In genomic region chr7:106006906-106007305, GRCh38 we compare ENCODE assay signal across 29 cellular contexts.
"Had no signal": no experiment of that assay in that cellular context is flagged by ENCODE, and none has a peak within 500 bp of the region (broad histone marks: within the 10 kb centered on the region; RNA-seq: fewer than 3 reads in every experiment).

No MANE protein-coding gene starts in this region.

- H3K4me3 ChIP-seq: stomach, suprapubic skin, testis, thoracic aorta, thyroid gland, tibial artery, tibial nerve, transverse colon, upper lobe of left lung, upper lobe of right lung, uterus, vagina had no signal

- H3K9me3 ChIP-seq: suprapubic skin, testis, thoracic aorta, thyroid gland, transverse colon, upper lobe of left lung, upper lobe of right lung, uterus, vagina had no signal

- H3K27ac Mint-ChIP-seq: stimulated activated effector memory CD8-positive, alpha-beta T cell treated with anti-CD3 and anti-CD28 coated beads, Interleukin-12 subunit alpha, Interleukin-12 subunit beta, amount 100 ng/mL, for 72 hours; stimulated activated memory B cell treated with anti-CD40 and anti-IgM and Interleukin-4, amounts not matched to agents 10 μg/mL and 1 μg/mL and 100 μg/mL, for 72 hours; stimulated activated naive B cell treated with anti-CD40 and anti-IgM and Interleukin-4, amounts not matched to agents 10 μg/mL and 1 μg/mL and 100 μg/mL, for 72 hours; stimulated activated naive CD8-positive, alpha-beta T cell treated with anti-CD3 and anti-CD28 coated beads, Interleukin-15, amount 100 ng/mL, for 72 hours; stimulated activated naive CD8-positive, alpha-beta T cell treated with anti-CD3 and anti-CD28 coated beads, Interleukin-15, Interleukin-2, amounts not matched to agents 100 ng/mL and 50 ng/mL, for 24 hours; type B pancreatic cell had no signal

- H3K27ac ChIP-seq: stomach, suprapubic skin, testis, thoracic aorta, thyroid gland, tibial artery, tibial nerve, transverse colon, upper lobe of left lung, upper lobe of right lung, uterus, vagina had no signal

- DNase-seq: stimulated activated CD4-positive, alpha-beta T cell treated with anti-CD3 and anti-CD28 coated beads, Interleukin-2, amount 100 ng/mL, for 48 hours; stimulated activated CD4-positive, alpha-beta T cell treated with anti-CD3 and anti-CD28 coated beads, Interleukin-4, amount 100 ng/mL, for 1 hour; stimulated activated CD4-positive, alpha-beta T cell treated with anti-CD3 and anti-CD28 coated beads, Interleukin-4, amount 100 ng/mL, for 24 hours; stimulated activated CD4-positive, alpha-beta T cell treated with anti-CD3 and anti-CD28 coated beads, Interleukin-4, amount 100 ng/mL, for 4 hours; stimulated activated CD8-positive, alpha-beta memory T cell treated with anti-CD3 and anti-CD28 coated beads, Interleukin-4, amount 100 ng/mL, for 48 hours; stimulated activated naive B cell treated with anti-CD40 and anti-IgM and Interleukin-4, amounts not matched to agents 10 μg/mL and 1 μg/mL and 100 μg/mL, for 72 hours; stimulated activated naive CD4-positive, alpha-beta T cell; stimulated activated naive CD4-positive, alpha-beta T cell treated with Interleukin-2 at 50 U/mL for 16 hours; stimulated activated naive CD8-positive, alpha-beta T cell treated with anti-CD3 and anti-CD28 coated beads, Interleukin-15, amount 100 ng/mL, for 72 hours; stimulated activated naive CD8-positive, alpha-beta T cell treated with anti-CD3 and anti-CD28 coated beads, Interleukin-15, Interleukin-2, amounts not matched to agents 100 U/mL and 50 U/mL, for 24 hours; stomach; substantia nigra; testis; thyroid gland; transverse colon; trophoblast cell; upper lobe of left lung; upper lobe of right lung; uterus had no signal

- H3K4me3 Mint-ChIP-seq: stimulated activated effector memory CD8-positive, alpha-beta T cell treated with anti-CD3 and anti-CD28 coated beads, Interleukin-12 subunit alpha, Interleukin-12 subunit beta, amount 100 ng/mL, for 72 hours; stimulated activated memory B cell treated with anti-CD40 and anti-IgM and Interleukin-4, amounts not matched to agents 10 μg/mL and 1 μg/mL and 100 μg/mL, for 72 hours; stimulated activated naive B cell treated with anti-CD40 and anti-IgM and Interleukin-4, amounts not matched to agents 10 μg/mL and 1 μg/mL and 100 μg/mL, for 72 hours; stimulated activated naive CD8-positive, alpha-beta T cell treated with anti-CD3 and anti-CD28 coated beads, Interleukin-15, amount 100 ng/mL, for 72 hours; stimulated activated naive CD8-positive, alpha-beta T cell treated with anti-CD3 and anti-CD28 coated beads, Interleukin-15, Interleukin-2, amounts not matched to agents 100 ng/mL and 50 ng/mL, for 24 hours; type B pancreatic cell had no signal

- FAIRE-seq: urothelium cell line had no signal

- H3K36me3 Mint-ChIP-seq: stimulated activated effector memory CD8-positive, alpha-beta T cell treated with anti-CD3 and anti-CD28 coated beads, Interleukin-12 subunit alpha, Interleukin-12 subunit beta, amount 100 ng/mL, for 72 hours; stimulated activated memory B cell treated with anti-CD40 and anti-IgM and Interleukin-4, amounts not matched to agents 10 μg/mL and 1 μg/mL and 100 μg/mL, for 72 hours; type B pancreatic cell had no signal

- H3K27me3 ChIP-seq: stomach, suprapubic skin, testis, thyroid gland, tibial artery, tibial nerve, transverse colon, upper lobe of left lung, upper lobe of right lung, uterus, vagina had no signal

- H3K27me3 Mint-ChIP-seq: stimulated activated naive B cell treated with anti-CD40 and anti-IgM and Interleukin-4, amounts not matched to agents 10 μg/mL and 1 μg/mL and 100 μg/mL, for 72 hours; stimulated activated naive CD8-positive, alpha-beta T cell treated with anti-CD3 and anti-CD28 coated beads, Interleukin-15, amount 100 ng/mL, for 72 hours; stimulated activated naive CD8-positive, alpha-beta T cell treated with anti-CD3 and anti-CD28 coated beads, Interleukin-15, Interleukin-2, amounts not matched to agents 100 ng/mL and 50 ng/mL, for 24 hours; type B pancreatic cell had no signal

- ATAC-seq: stimulated activated effector memory CD8-positive, alpha-beta T cell treated with anti-CD3 and anti-CD28 coated beads, Interleukin-12 subunit alpha, Interleukin-12 subunit beta, amount 100 ng/mL, for 72 hours; stimulated activated memory B cell treated with anti-CD40 and anti-IgM and Interleukin-4, amounts not matched to agents 10 μg/mL and 1 μg/mL and 100 μg/mL, for 72 hours; stimulated activated naive B cell treated with anti-CD40 and anti-IgM and Interleukin-4, amounts not matched to agents 10 μg/mL and 1 μg/mL and 100 μg/mL, for 72 hours; stimulated activated naive CD8-positive, alpha-beta T cell treated with anti-CD3 and anti-CD28 coated beads, Interleukin-15, amount 100 ng/mL, for 72 hours; stimulated activated naive CD8-positive, alpha-beta T cell treated with anti-CD3 and anti-CD28 coated beads, Interleukin-15, Interleukin-2, amounts not matched to agents 100 U/mL and 50 U/mL, for 24 hours; upper lobe of right lung had no signal

- H3K36me3 ChIP-seq: stomach, suprapubic skin, thoracic aorta, thyroid gland, tibial artery, transverse colon, upper lobe of left lung, upper lobe of right lung, uterus, vagina had no signal
